ENCODE assay signal across 14 cellular contexts in genomic region chr9:110969971-110970381, GRCh38.
DNase-seq lines count a peak whose midpoint lies in the region; FAIRE-seq and TF ChIP-seq lines count a peak whose summit lies in the region.
"Had no signal": no experiment of that assay in that cellular context is flagged by ENCODE, and none has a peak within 500 bp of the region (broad histone marks: within the 10 kb centered on the region; RNA-seq: fewer than 3 reads in every experiment).

No MANE protein-coding gene starts in this region.

- H3K4me1 Mint-ChIP-seq in progenitor cell of endocrine pancreas (ENCODE audit: low read depth), result peaks cover 28% of the 10 kb centered on the region
- H3K4me1 Mint-ChIP-seq in activated CD4-positive, alpha-beta T cell treated with anti-CD3 and anti-CD28 coated beads, Interleukin-2, amount 10 ng/mL, durations not matched to agents 7 days and 5 days, result no peaks in the 10 kb centered on the region

- no peaks in the 10 kb centered on the region for H4K20me1 ChIP-seq in endothelial cell of umbilical vein (replicated peaks; ENCODE audit: control insufficient read depth, extremely low read depth, insufficient read depth, low read length)

- no peaks in the 10 kb centered on the region for H3K9me1 ChIP-seq in endothelial cell of umbilical vein (replicated peaks; ENCODE audit: control insufficient read depth, extremely low read depth, insufficient read depth, low read length)

- peak overlapping the region; percentile 67 for H3K27ac Mint-ChIP-seq in progenitor cell of endocrine pancreas
- no peak overlapping the region for H3K27ac Mint-ChIP-seq in activated CD4-positive, alpha-beta T cell treated with anti-CD3 and anti-CD28 coated beads, Interleukin-2, amount 10 ng/mL, durations not matched to agents 7 days and 5 days
- H3K27ac Mint-ChIP-seq: neural progenitor cell had no signal

- dilution Hi-C loops in endothelial cell of umbilical vein (cut with MboI; ENCODE audit: extremely low pct_ligation_motif_present, low sequenced_read_pairs), result no loop called here

- no peak overlapping the region for H3K27ac ChIP-seq in endothelial cell of umbilical vein (ENCODE audit: insufficient read depth, low read depth, low read length)
- H3K27ac ChIP-seq: neural progenitor cell, VCaP had no signal

- H3K27me3 Mint-ChIP-seq in progenitor cell of endocrine pancreas, result no peaks in the 10 kb centered on the region
- no peaks in the 10 kb centered on the region for H3K27me3 Mint-ChIP-seq in activated CD4-positive, alpha-beta T cell treated with anti-CD3 and anti-CD28 coated beads, Interleukin-2, amount 10 ng/mL, durations not matched to agents 7 days and 5 days

- CTCF ChIA-PET in endothelial cell of umbilical vein (lab: Charles Lee), result no interaction called here
- CTCF ChIA-PET in activated CD4-positive, alpha-beta T cell treated with anti-CD3 and anti-CD28 coated beads, Interleukin-2, amount 10 ng/mL, durations not matched to agents 7 days and 5 days (lab: Charles Lee), result no interaction called here

- no peak for TF ChIP-seq CTCF in endothelial cell of umbilical vein (IDR thresholded peaks at IDR 0.05; ENCODE audit: extremely low read depth in 1 of 2, insufficient read depth in 1 of 2, low read depth in 1 of 2, low read length in 2 of 2)
- no peak for TF ChIP-seq CTCF in progenitor cell of endocrine pancreas (IDR thresholded peaks at IDR 0.05; ENCODE audit: unreplicated experiment)

- intact Hi-C loops in endothelial cell of umbilical vein (cut with micrococcal nuclease), result no loop called here

- H3K9me3 ChIP-seq in endothelial cell of umbilical vein (replicated peaks; ENCODE audit: control insufficient read depth, insufficient read depth, low read length), result no peaks in the 10 kb centered on the region

- FAIRE-seq in RCC 7860 (lab: Jason Lieb, UNC) (no peak), endothelial cell of umbilical vein (lab: Jason Lieb, UNC) (no peak)

- DNase-seq in ELR (ENCODE audit: low read depth) (peak; percentile 95), RCC 7860 (ENCODE audit: low spot score) (peak; percentile 71), endothelial cell of umbilical vein (ENCODE audit: low read depth, low spot score) (no peak), progenitor cell of endocrine pancreas (ENCODE audit: low spot score, unreplicated experiment) (no peak), T-helper 2 cell (no peak)
- no peak for DNase-seq in activated CD4-positive, alpha-beta T cell treated with anti-CD3 and anti-CD28 coated beads for 48 hours
- no peak for DNase-seq in activated CD4-positive, alpha-beta T cell treated with anti-CD3 and anti-CD28 coated beads, Interleukin-2, amount 10 ng/mL, durations not matched to agents 7 days and 5 days
- DNase-seq in activated effector memory CD4-positive, alpha-beta T cell treated with anti-CD3 and anti-CD28 coated beads, Interleukin-2, amount 50 U/mL, for 16 hours, result no peak
- DNase-seq: anterior cingulate cortex; left cardiac atrium; NCI-H146; stimulated activated naive CD4-positive, alpha-beta T cell had no signal

- H3K27me3 ChIP-seq in endothelial cell of umbilical vein (ENCODE audit: control insufficient read depth in 2 of 2, insufficient read depth in 2 of 2, low read length in 2 of 2), result no peaks in the 10 kb centered on the region
- H3K27me3 ChIP-seq: neural progenitor cell had no signal

- no peaks in the 10 kb centered on the region for H3K36me3 ChIP-seq in endothelial cell of umbilical vein (ENCODE audit: control insufficient read depth in 2 of 2, extremely low read depth in 1 of 2, insufficient read depth in 2 of 2, low read length in 2 of 2)

- no peak overlapping the region for H3K4me2 ChIP-seq in endothelial cell of umbilical vein (ENCODE audit: insufficient read depth, low read length)
- H3K4me2 ChIP-seq: neural progenitor cell had no signal

- POLR2A ChIA-PET in endothelial cell of umbilical vein (lab: Charles Lee), result no interaction called here
- POLR2A ChIA-PET in activated CD4-positive, alpha-beta T cell treated with anti-CD3 and anti-CD28 coated beads, Interleukin-2, amount 10 ng/mL, durations not matched to agents 7 days and 5 days (lab: Charles Lee), result no interaction called here

- H3K9me3 Mint-ChIP-seq in progenitor cell of endocrine pancreas (ENCODE audit: low read depth), result peaks cover 3% of the 10 kb centered on the region
- H3K9me3 Mint-ChIP-seq in activated CD4-positive, alpha-beta T cell treated with anti-CD3 and anti-CD28 coated beads, Interleukin-2, amount 10 ng/mL, durations not matched to agents 7 days and 5 days, result no peaks in the 10 kb centered on the region
- H3K9me3 Mint-ChIP-seq: neural progenitor cell had no signal

- H3K4me3 ChIP-seq in endothelial cell of umbilical vein (replicated peaks in 1 of 3; ENCODE audit: insufficient read depth in 1 of 3, low read depth in 1 of 3, low read length in 3 of 3), result no peak overlapping the region
- H3K4me3 ChIP-seq: neural progenitor cell had no signal

- H3K4me3 Mint-ChIP-seq in progenitor cell of endocrine pancreas (ENCODE audit: low read depth), result no peak overlapping the region
- no peak overlapping the region for H3K4me3 Mint-ChIP-seq in activated CD4-positive, alpha-beta T cell treated with anti-CD3 and anti-CD28 coated beads, Interleukin-2, amount 10 ng/mL, durations not matched to agents 7 days and 5 days
- H3K4me3 Mint-ChIP-seq: neural progenitor cell had no signal

- H3K9ac ChIP-seq in endothelial cell of umbilical vein (replicated peaks; ENCODE audit: extremely low read depth, insufficient read depth, low read length), result no peak overlapping the region
- H3K9ac ChIP-seq: neural progenitor cell had no signal

- no peaks in the 10 kb centered on the region for H3K79me2 ChIP-seq in endothelial cell of umbilical vein (ENCODE audit: control insufficient read depth, insufficient read depth, low read length)

- H2AFZ ChIP-seq in endothelial cell of umbilical vein (ENCODE audit: low read depth, low read length), result no peak overlapping the region
- H2AFZ ChIP-seq: neural progenitor cell had no signal

- no peak for TF ChIP-seq POLR2A in endothelial cell of umbilical vein (IDR thresholded peaks at IDR 0.05; ENCODE audit: low read depth, low read length)

- H3K36me3 Mint-ChIP-seq in progenitor cell of endocrine pancreas (ENCODE audit: insufficient read depth), result peaks cover 10% of the 10 kb centered on the region
- H3K36me3 Mint-ChIP-seq in activated CD4-positive, alpha-beta T cell treated with anti-CD3 and anti-CD28 coated beads, Interleukin-2, amount 10 ng/mL, durations not matched to agents 7 days and 5 days (ENCODE audit: low read depth), result no peaks in the 10 kb centered on the region

- H3K4me1 ChIP-seq in endothelial cell of umbilical vein (ENCODE audit: control insufficient read depth, extremely low read depth, insufficient read depth, low read length), result no peaks in the 10 kb centered on the region
- H3K4me1 ChIP-seq: neural progenitor cell had no signal

- no TSS peak for BruUV-seq in endothelial cell of umbilical vein (replicated peaks; lab: Mats Ljungman, UMichigan)

TF ChIP-seq in endothelial cell of umbilical vein, 7 proteins besides CTCF, POLR2A, EP300 and RAD21:
- TF ChIP-seq FOS (IDR thresholded peaks at IDR 0.05; ENCODE audit: borderline replicate concordance, insufficient read depth, low read length) (no peak), MAX (IDR thresholded peaks at IDR 0.05; ENCODE audit: insufficient read depth, insufficient read length) (no peak), EZH2 (IDR thresholded peaks at IDR 0.05; ENCODE audit: borderline replicate concordance, low read depth, low read length, severe bottlenecking) (no peak), GATA2 (IDR thresholded peaks at IDR 0.05; ENCODE audit: insufficient read depth, insufficient read length, low read depth, low read length) (peak; percentile 48), MYC (IDR thresholded peaks at IDR 0.05; ENCODE audit: low read depth, low read length) (no peak)

Comparison
In these comparisons a context has a peak if more than half of its experiments do, and no peak if none do; other contexts are left out.
1. DNase-seq: peak in ELR (single experiment) and RCC 7860 (single experiment); none in endothelial cell of umbilical vein (single experiment), progenitor cell of endocrine pancreas (single experiment), activated CD4-positive, alpha-beta T cell treated with anti-CD3 and anti-CD28 coated beads for 48 hours (single experiment), activated CD4-positive, alpha-beta T cell treated with anti-CD3 and anti-CD28 coated beads, Interleukin-2, amount 10 ng/mL, durations not matched to agents 7 days and 5 days (single experiment), activated effector memory CD4-positive, alpha-beta T cell treated with anti-CD3 and anti-CD28 coated beads, Interleukin-2, amount 50 U/mL, for 16 hours (single experiment) and T-helper 2 cell (0 of 5).